ENCODE assay signal across 23 cellular contexts in the genomic region with DNA sequence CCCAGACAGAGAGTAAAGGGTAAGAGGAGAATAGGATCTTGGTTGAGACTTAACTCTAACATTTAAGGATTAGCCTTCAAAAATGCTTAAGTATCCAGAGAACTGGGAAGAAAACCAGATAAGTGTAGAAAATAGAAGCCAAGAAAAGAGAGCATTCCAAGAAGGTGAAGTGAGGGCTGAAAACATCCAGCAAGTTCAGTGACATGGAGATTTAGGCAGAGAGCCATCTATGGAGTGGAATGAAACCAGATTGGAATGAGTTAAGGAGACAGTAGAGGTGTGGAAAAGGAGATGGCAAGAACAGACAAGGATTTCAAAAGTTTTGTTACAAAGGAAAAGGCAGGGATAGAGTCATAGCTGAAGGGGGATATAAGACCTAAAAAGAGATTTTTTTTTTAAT.
DNase-seq lines count a peak whose midpoint lies in the region; ATAC-seq, FAIRE-seq and TF ChIP-seq lines count a peak whose summit lies in the region.
"Had no signal": no experiment of that assay in that cellular context is flagged by ENCODE, and none has a peak within 500 bp of the region (broad histone marks: within the 10 kb centered on the region; RNA-seq: fewer than 3 reads in every experiment).

No MANE protein-coding gene starts in this region.

- H3K4me3 ChIP-seq in AG10803 (ENCODE audit: low read length) = no peak overlapping the region
- no peak overlapping the region for H3K4me3 ChIP-seq in astrocyte (ENCODE audit: insufficient read depth, low read depth, low read length)
- H3K4me3 ChIP-seq in fibroblast of the aortic adventitia (ENCODE audit: low read depth, low read length) = no peak overlapping the region
- no peak overlapping the region for H3K4me3 ChIP-seq in right cardiac atrium (ENCODE audit: low read length)
- H3K4me3 ChIP-seq: PC-9, SJSA1 had no signal

- no peak overlapping the region for H3K27ac Mint-ChIP-seq in astrocyte (ENCODE audit: unreplicated experiment)
- H3K27ac Mint-ChIP-seq: CD8-positive, alpha-beta T cell had no signal

- FAIRE-seq in astrocyte (lab: Jason Lieb, UNC) = no peak
- FAIRE-seq: H1 had no signal

- H3K36me3 ChIP-seq in astrocyte (ENCODE audit: insufficient read depth, low read length) = no peaks in the 10 kb centered on the region
- H3K36me3 ChIP-seq: SJSA1 had no signal

- H4K20me1 ChIP-seq in astrocyte (ENCODE audit: insufficient read depth, low read length) = no peaks in the 10 kb centered on the region

- no peaks in the 10 kb centered on the region for H3K36me3 Mint-ChIP-seq in astrocyte (ENCODE audit: low read depth, unreplicated experiment)
- H3K36me3 Mint-ChIP-seq: CD8-positive, alpha-beta T cell had no signal

- TF ChIP-seq CTCF in AG10803 (conservative IDR thresholded peaks at IDR 0.05; ENCODE audit: low read length) (no peak), astrocyte (IDR thresholded peaks at IDR 0.05; ENCODE audit: insufficient read depth, low read depth, low read length) (no peak), fibroblast of the aortic adventitia (IDR thresholded peaks at IDR 0.05; ENCODE audit: insufficient read depth, low read length) (no peak)

- H3K4me1 ChIP-seq in astrocyte (ENCODE audit: insufficient read depth, low read length) (no peaks in the 10 kb centered on the region), right cardiac atrium (ENCODE audit: control insufficient read depth, insufficient read depth, low read length) (no peaks in the 10 kb centered on the region)
- H3K4me1 ChIP-seq: Caco-2, SJSA1 had no signal

- H3K27me3 Mint-ChIP-seq in astrocyte (ENCODE audit: low read depth, unreplicated experiment) = no peaks in the 10 kb centered on the region

- peaks cover 8% of the 10 kb centered on the region for H3K4me1 Mint-ChIP-seq in astrocyte (ENCODE audit: low read depth, unreplicated experiment)

- H2AFZ ChIP-seq in astrocyte (ENCODE audit: low read depth, low read length) = no peak overlapping the region
- H2AFZ ChIP-seq: PC-9 had no signal

- ATAC-seq in GM18909 (IDR thresholded peaks at IDR 0.05; ENCODE audit: poor library complexity, unreplicated experiment) (no peak), right cardiac atrium (no peak)
- ATAC-seq: CD8-positive, alpha-beta T cell; HCT116 had no signal

- H3K9ac ChIP-seq in astrocyte (ENCODE audit: low read length) = no peak overlapping the region

- no peak overlapping the region for H3K4me2 ChIP-seq in astrocyte (ENCODE audit: low read length)
- H3K4me2 ChIP-seq: PC-9 had no signal

- H3K27me3 ChIP-seq in astrocyte (ENCODE audit: insufficient read depth, low read length) (no peaks in the 10 kb centered on the region), right cardiac atrium (ENCODE audit: control insufficient read depth, insufficient read depth) (no peaks in the 10 kb centered on the region)

- DNase-seq in AG10803 (ENCODE audit: low read depth) (peak; percentile 85), GM04504 (ENCODE audit: low read depth) (peak; percentile 54), astrocyte (ENCODE audit: low read depth) (peak; percentile 67), fibroblast of the aortic adventitia (ENCODE audit: low read depth) (peak; percentile 93), LoVo (ENCODE audit: low spot score) (no peak), right cardiac atrium (no peak)
- no peak for DNase-seq in activated T-cell treated with anti-CD3 and anti-CD28 coated beads, Interleukin-2, amount 50 U/mL, for 48 hours
- DNase-seq: Caco-2; CD8-positive, alpha-beta T cell; Karpas-422; MV-4-11; NCI-H1105; NCI-H1436 treated with DMSO at 0.1 percent for 48 hours; NCI-H187 treated with DMSO at 0.1 percent for 48 hours; NCI-H446 treated with DMSO at 0.1 percent for 48 hours; NCI-H526; PC-9; Right ventricle myocardium superior had no signal

- no peaks in the 10 kb centered on the region for H3K9me3 Mint-ChIP-seq in astrocyte (ENCODE audit: unreplicated experiment)
- H3K9me3 Mint-ChIP-seq: CD8-positive, alpha-beta T cell had no signal

- no peaks in the 10 kb centered on the region for H3K79me2 ChIP-seq in astrocyte (ENCODE audit: insufficient read depth, low read length)

- intact Hi-C loops in right cardiac atrium (cut with DNase I) = loop anchor here in 1 of 4 donors (10.0 kb wide), 1 partner anchor 311 kb away; no protein-coding TSS in a partner anchor

- no peaks in the 10 kb centered on the region for H3K9me3 ChIP-seq in astrocyte (ENCODE audit: insufficient read depth, low read depth, low read length)
- no peaks in the 10 kb centered on the region for H3K9me3 ChIP-seq in right cardiac atrium (ENCODE audit: control insufficient read depth, low read length)
- H3K9me3 ChIP-seq: Caco-2, SJSA1 had no signal

- H3K27ac ChIP-seq in astrocyte (ENCODE audit: low read depth, low read length) (no peak overlapping the region), right cardiac atrium (ENCODE audit: low read length) (no peak overlapping the region)
- H3K27ac ChIP-seq: C4-2B, PC-9, SJSA1 had no signal

- H3K4me3 Mint-ChIP-seq in astrocyte (ENCODE audit: unreplicated experiment) = no peak overlapping the region
- H3K4me3 Mint-ChIP-seq: CD8-positive, alpha-beta T cell had no signal

Comparison
In these comparisons a context has a peak if more than half of its experiments do, and no peak if none do; other contexts are left out.
1. DNase-seq: peak in AG10803 (single experiment), GM04504 (single experiment), astrocyte (single experiment) and fibroblast of the aortic adventitia (single experiment); none in LoVo (single experiment), right cardiac atrium (0 of 3) and activated T-cell treated with anti-CD3 and anti-CD28 coated beads, Interleukin-2, amount 50 U/mL, for 48 hours (0 of 2).